11 cellular contexts compared by ENCODE assay signal in the genomic region with DNA sequence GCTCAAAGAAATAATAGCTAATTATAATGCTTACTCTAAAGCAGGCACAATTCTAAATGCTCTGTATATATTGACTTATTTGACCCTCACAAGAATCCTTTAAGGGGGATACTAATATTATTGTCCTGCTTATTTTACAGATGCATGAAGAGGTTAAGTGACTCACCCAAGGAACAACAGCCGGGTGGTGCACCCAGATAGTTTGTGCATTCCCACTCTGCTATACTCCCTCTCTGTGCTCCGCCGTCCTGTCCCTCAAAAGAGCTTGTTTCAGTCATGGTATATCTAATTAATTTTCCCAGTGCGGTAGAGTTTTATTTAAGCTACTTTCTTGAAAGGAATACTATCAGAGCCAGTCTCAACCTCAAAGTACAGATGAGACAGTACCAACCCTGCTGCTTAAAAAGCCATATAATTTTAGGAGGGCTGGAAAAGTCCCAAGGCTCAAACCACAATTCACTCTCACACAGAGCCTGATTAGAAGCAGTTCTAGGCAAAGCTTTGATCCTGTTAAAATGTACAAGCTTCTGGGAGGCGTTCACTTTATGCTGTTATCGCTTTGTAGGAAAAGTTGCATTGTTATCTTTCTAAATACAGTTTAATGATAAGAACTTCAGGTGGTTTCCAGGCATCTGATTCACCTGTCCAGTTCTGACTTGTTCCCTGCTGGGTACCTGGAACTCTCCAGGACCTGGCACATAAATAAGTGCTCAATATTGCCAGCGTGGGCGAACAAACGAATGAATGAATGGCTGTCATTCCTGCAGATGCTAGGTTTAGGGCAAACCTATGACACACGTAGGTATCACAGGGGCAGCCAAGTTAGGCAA.
DNase-seq lines count a peak whose midpoint lies in the region; ATAC-seq and TF ChIP-seq lines count a peak whose summit lies in the region.
"Had no signal": no experiment of that assay in that cellular context is flagged by ENCODE, and none has a peak within 500 bp of the region (broad histone marks: within the 10 kb centered on the region; RNA-seq: fewer than 3 reads in every experiment).

No MANE protein-coding gene starts in this region.

- ATAC-seq in stimulated activated naive CD8-positive, alpha-beta T cell treated with anti-CD3 and anti-CD28 coated beads, Interleukin-15, Interleukin-2, amounts not matched to agents 100 U/mL and 50 U/mL, for 24 hours, result no peak
- no peak for ATAC-seq in naive thymus-derived CD4-positive, alpha-beta T cell
- no peak for ATAC-seq in GM18868 (IDR thresholded peaks at IDR 0.05; ENCODE audit: unreplicated experiment)
- no peak for ATAC-seq in GM21576 (IDR thresholded peaks at IDR 0.05; ENCODE audit: unreplicated experiment)
- ATAC-seq in GM18517 (IDR thresholded peaks at IDR 0.05; ENCODE audit: unreplicated experiment), result no peak

- H3K4me3 Mint-ChIP-seq in stimulated activated naive CD8-positive, alpha-beta T cell treated with anti-CD3 and anti-CD28 coated beads, Interleukin-15, Interleukin-2, amounts not matched to agents 100 ng/mL and 50 ng/mL, for 24 hours, result peak overlapping the region; percentile 66
- H3K4me3 Mint-ChIP-seq in naive thymus-derived CD4-positive, alpha-beta T cell, result peak overlapping the region in 9 of 10 donors; percentile 2 to 72 (median 45)
- H3K4me3 Mint-ChIP-seq: activated naive CD8-positive, alpha-beta T cell treated with anti-CD3 and anti-CD28 coated beads, Interleukin-2, amount 10 ng/mL, durations not matched to agents 7 days and 5 days had no signal

- DNase-seq in stimulated activated naive CD8-positive, alpha-beta T cell treated with anti-CD3 and anti-CD28 coated beads, Interleukin-15, Interleukin-2, amounts not matched to agents 100 U/mL and 50 U/mL, for 24 hours, result no peak
- peak; percentile 71 for DNase-seq in colonic mucosa
- DNase-seq in naive thymus-derived CD4-positive, alpha-beta T cell, result no peak
- no peak for DNase-seq in WERI-Rb-1
- DNase-seq: activated naive CD8-positive, alpha-beta T cell treated with anti-CD3 and anti-CD28 coated beads, Interleukin-2, amount 10 ng/mL, durations not matched to agents 7 days and 5 days; DMS153; SIG-M5 had no signal

- H3K9ac ChIP-seq in colonic mucosa (ENCODE audit: low read depth in 2 of 2, low read length in 2 of 2), result peak overlapping the region in 1 of 2 donors; percentile 80

- POLR2A ChIA-PET in naive thymus-derived CD4-positive, alpha-beta T cell (lab: Charles Lee), result interaction anchor here (1.2 kb wide), 1 partner anchor 9 kb away, joined by 4 read pairs; no protein-coding TSS in a partner anchor

- H3K27ac Mint-ChIP-seq in stimulated activated naive CD8-positive, alpha-beta T cell treated with anti-CD3 and anti-CD28 coated beads, Interleukin-15, Interleukin-2, amounts not matched to agents 100 ng/mL and 50 ng/mL, for 24 hours, result peak overlapping the region; percentile 90
- peak overlapping the region in 8 of 9 donors; percentile 45 to 88 (median 84) for H3K27ac Mint-ChIP-seq in naive thymus-derived CD4-positive, alpha-beta T cell

- peaks cover 11% of the 10 kb centered on the region for H3K36me3 Mint-ChIP-seq in stimulated activated naive CD8-positive, alpha-beta T cell treated with anti-CD3 and anti-CD28 coated beads, Interleukin-15, Interleukin-2, amounts not matched to agents 100 ng/mL and 50 ng/mL, for 24 hours (ENCODE audit: low read depth)
- H3K36me3 Mint-ChIP-seq in naive thymus-derived CD4-positive, alpha-beta T cell, result peaks cover 0 to 13% (median 3%) of the 10 kb centered on the region in 5 donors

- H3K4me1 Mint-ChIP-seq in stimulated activated naive CD8-positive, alpha-beta T cell treated with anti-CD3 and anti-CD28 coated beads, Interleukin-15, Interleukin-2, amounts not matched to agents 100 ng/mL and 50 ng/mL, for 24 hours (ENCODE audit: low read depth), result peaks cover 73% of the 10 kb centered on the region
- H3K4me1 Mint-ChIP-seq in naive thymus-derived CD4-positive, alpha-beta T cell, result peaks cover 62 to 94% (median 89%) of the 10 kb centered on the region in 7 donors

- H3K27me3 ChIP-seq in colonic mucosa, result no peaks in the 10 kb centered on the region
- H3K27me3 ChIP-seq in naive thymus-derived CD4-positive, alpha-beta T cell (ENCODE audit: control insufficient read depth in 2 of 2, insufficient read depth in 2 of 2, low read length in 2 of 2), result no peaks in the 10 kb centered on the region
- H3K27me3 ChIP-seq in WERI-Rb-1 (ENCODE audit: insufficient read depth, low read depth, severe bottlenecking), result no peaks in the 10 kb centered on the region

- H3K27ac ChIP-seq in colonic mucosa (peak overlapping the region; percentile 94), WERI-Rb-1 (no peak overlapping the region)
- H3K27ac ChIP-seq in naive thymus-derived CD4-positive, alpha-beta T cell (ENCODE audit: low read depth, low read length), result peak overlapping the region; percentile 54

- TF ChIP-seq CTCF in colonic mucosa (IDR thresholded peaks at IDR 0.05) (no peak), WERI-Rb-1 (IDR thresholded peaks at IDR 0.05; ENCODE audit: low read depth, low read length) (no peak)

- CTCF ChIA-PET in naive thymus-derived CD4-positive, alpha-beta T cell (lab: Charles Lee), result interaction anchor here (1.2 to 3.2 kb wide), 2 partner anchors 13 to 99 kb away, joined by 5 to 17 read pairs; no protein-coding TSS in a partner anchor

- H3K9me3 Mint-ChIP-seq in stimulated activated naive CD8-positive, alpha-beta T cell treated with anti-CD3 and anti-CD28 coated beads, Interleukin-15, Interleukin-2, amounts not matched to agents 100 ng/mL and 50 ng/mL, for 24 hours, result no peaks in the 10 kb centered on the region
- no peaks in the 10 kb centered on the region for H3K9me3 Mint-ChIP-seq in naive thymus-derived CD4-positive, alpha-beta T cell
- H3K9me3 Mint-ChIP-seq: activated naive CD8-positive, alpha-beta T cell treated with anti-CD3 and anti-CD28 coated beads, Interleukin-2, amount 10 ng/mL, durations not matched to agents 7 days and 5 days had no signal

- intact Hi-C loops in colonic mucosa (cut with DNase I), result no loop called here
- intact Hi-C loops in naive thymus-derived CD4-positive, alpha-beta T cell (cut with micrococcal nuclease), result loop anchor here in 1 of 2 donors (1.0 kb wide), 1 partner anchor 9 kb away; no protein-coding TSS in a partner anchor

- no peaks in the 10 kb centered on the region for H3K27me3 Mint-ChIP-seq in stimulated activated naive CD8-positive, alpha-beta T cell treated with anti-CD3 and anti-CD28 coated beads, Interleukin-15, Interleukin-2, amounts not matched to agents 100 ng/mL and 50 ng/mL, for 24 hours
- H3K27me3 Mint-ChIP-seq in naive thymus-derived CD4-positive, alpha-beta T cell, result no peaks in the 10 kb centered on the region
- H3K27me3 Mint-ChIP-seq: activated naive CD8-positive, alpha-beta T cell treated with anti-CD3 and anti-CD28 coated beads, Interleukin-2, amount 10 ng/mL, durations not matched to agents 7 days and 5 days had no signal

- H3K36me3 ChIP-seq in colonic mucosa (no peaks in the 10 kb centered on the region), WERI-Rb-1 (no peaks in the 10 kb centered on the region)
- H3K36me3 ChIP-seq in naive thymus-derived CD4-positive, alpha-beta T cell (ENCODE audit: control insufficient read depth in 2 of 3, insufficient read depth in 3 of 3, low read length in 3 of 3), result no peaks in the 10 kb centered on the region

- peaks cover 29% of the 10 kb centered on the region for H3K4me1 ChIP-seq in colonic mucosa
- H3K4me1 ChIP-seq in naive thymus-derived CD4-positive, alpha-beta T cell (ENCODE audit: control insufficient read depth in 2 of 2, insufficient read depth in 2 of 2, low read length in 2 of 2), result peaks cover 43 to 69% of the 10 kb centered on the region in 2 donors

- H3K9me3 ChIP-seq in colonic mucosa, result no peaks in the 10 kb centered on the region
- H3K9me3 ChIP-seq in naive thymus-derived CD4-positive, alpha-beta T cell (ENCODE audit: control insufficient read depth in 2 of 3, low read length in 3 of 3), result no peaks in the 10 kb centered on the region
- no peaks in the 10 kb centered on the region for H3K9me3 ChIP-seq in WERI-Rb-1 (ENCODE audit: severe bottlenecking)

- H3K4me3 ChIP-seq in colonic mucosa (no peak overlapping the region), WERI-Rb-1 (ENCODE audit: low read depth, low read length) (no peak overlapping the region)
- no peak overlapping the region for H3K4me3 ChIP-seq in naive thymus-derived CD4-positive, alpha-beta T cell (ENCODE audit: low read length)
